3 cellular contexts compared by ENCODE assay signal in the genomic region with DNA sequence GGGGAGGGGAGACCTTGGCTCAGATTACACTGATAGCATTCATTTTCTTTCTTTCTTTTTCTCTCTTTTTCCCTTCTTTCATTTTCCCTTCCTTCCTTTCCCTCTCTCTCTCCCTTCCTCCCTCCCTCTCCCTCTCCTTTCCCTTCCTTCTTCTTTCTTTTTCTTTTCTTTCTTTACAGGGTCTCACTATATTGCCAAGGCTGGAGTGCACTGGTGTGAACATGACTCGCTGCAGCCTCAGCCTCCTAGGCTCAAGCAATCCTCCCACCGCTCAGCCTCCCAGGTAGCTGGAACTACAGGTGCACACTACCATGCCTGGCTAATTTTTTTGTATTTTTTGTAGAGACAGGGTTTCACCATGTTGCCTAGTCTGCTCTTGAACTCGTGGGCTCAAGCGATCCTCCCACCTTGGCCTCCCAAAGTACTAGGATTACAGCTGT.
A peak's percentile ranks its signal among the peaks of the same experiment; 100 is the strongest.
TF ChIP-seq lines count a peak whose summit lies in the region.

No MANE protein-coding gene starts in this region.

TF ChIP-seq in HEK293, 187 proteins besides CTCF, POLR2A, EP300 and RAD21:
- TF ChIP-seq, protein P1, sequence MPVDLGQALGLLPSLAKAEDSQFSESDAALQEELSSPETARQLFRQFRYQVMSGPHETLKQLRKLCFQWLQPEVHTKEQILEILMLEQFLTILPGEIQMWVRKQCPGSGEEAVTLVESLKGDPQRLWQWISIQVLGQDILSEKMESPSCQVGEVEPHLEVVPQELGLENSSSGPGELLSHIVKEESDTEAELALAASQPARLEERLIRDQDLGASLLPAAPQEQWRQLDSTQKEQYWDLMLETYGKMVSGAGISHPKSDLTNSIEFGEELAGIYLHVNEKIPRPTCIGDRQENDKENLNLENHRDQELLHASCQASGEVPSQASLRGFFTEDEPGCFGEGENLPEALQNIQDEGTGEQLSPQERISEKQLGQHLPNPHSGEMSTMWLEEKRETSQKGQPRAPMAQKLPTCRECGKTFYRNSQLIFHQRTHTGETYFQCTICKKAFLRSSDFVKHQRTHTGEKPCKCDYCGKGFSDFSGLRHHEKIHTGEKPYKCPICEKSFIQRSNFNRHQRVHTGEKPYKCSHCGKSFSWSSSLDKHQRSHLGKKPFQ (tag by site-specific recombination; IDR thresholded peaks at IDR 0.05) = peak; percentile 81
- TF ChIP-seq ZNF366 (tag by site-specific recombination; conservative IDR thresholded peaks at IDR 0.05) (peak; percentile 71), FEZF1 (tag by site-specific recombination; IDR thresholded peaks at IDR 0.05) (no peak), PRDM1 (tag by site-specific recombination; IDR thresholded peaks at IDR 0.05) (peak; percentile 92)
- TF ChIP-seq, protein P2, sequence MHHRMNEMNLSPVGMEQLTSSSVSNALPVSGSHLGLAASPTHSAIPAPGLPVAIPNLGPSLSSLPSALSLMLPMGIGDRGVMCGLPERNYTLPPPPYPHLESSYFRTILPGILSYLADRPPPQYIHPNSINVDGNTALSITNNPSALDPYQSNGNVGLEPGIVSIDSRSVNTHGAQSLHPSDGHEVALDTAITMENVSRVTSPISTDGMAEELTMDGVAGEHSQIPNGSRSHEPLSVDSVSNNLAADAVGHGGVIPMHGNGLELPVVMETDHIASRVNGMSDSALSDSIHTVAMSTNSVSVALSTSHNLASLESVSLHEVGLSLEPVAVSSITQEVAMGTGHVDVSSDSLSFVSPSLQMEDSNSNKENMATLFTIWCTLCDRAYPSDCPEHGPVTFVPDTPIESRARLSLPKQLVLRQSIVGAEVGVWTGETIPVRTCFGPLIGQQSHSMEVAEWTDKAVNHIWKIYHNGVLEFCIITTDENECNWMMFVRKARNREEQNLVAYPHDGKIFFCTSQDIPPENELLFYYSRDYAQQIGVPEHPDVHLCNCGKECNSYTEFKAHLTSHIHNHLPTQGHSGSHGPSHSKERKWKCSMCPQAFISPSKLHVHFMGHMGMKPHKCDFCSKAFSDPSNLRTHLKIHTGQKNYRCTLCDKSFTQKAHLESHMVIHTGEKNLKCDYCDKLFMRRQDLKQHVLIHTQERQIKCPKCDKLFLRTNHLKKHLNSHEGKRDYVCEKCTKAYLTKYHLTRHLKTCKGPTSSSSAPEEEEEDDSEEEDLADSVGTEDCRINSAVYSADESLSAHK (tag by site-specific recombination; IDR thresholded peaks at IDR 0.05) = no peak
- TF ChIP-seq, protein P3, sequence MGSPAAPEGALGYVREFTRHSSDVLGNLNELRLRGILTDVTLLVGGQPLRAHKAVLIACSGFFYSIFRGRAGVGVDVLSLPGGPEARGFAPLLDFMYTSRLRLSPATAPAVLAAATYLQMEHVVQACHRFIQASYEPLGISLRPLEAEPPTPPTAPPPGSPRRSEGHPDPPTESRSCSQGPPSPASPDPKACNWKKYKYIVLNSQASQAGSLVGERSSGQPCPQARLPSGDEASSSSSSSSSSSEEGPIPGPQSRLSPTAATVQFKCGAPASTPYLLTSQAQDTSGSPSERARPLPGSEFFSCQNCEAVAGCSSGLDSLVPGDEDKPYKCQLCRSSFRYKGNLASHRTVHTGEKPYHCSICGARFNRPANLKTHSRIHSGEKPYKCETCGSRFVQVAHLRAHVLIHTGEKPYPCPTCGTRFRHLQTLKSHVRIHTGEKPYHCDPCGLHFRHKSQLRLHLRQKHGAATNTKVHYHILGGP (tag by site-specific recombination; IDR thresholded peaks at IDR 0.05) = peak; percentile 5; the same call in 1 of the 2 replicates
- TF ChIP-seq, protein P4, sequence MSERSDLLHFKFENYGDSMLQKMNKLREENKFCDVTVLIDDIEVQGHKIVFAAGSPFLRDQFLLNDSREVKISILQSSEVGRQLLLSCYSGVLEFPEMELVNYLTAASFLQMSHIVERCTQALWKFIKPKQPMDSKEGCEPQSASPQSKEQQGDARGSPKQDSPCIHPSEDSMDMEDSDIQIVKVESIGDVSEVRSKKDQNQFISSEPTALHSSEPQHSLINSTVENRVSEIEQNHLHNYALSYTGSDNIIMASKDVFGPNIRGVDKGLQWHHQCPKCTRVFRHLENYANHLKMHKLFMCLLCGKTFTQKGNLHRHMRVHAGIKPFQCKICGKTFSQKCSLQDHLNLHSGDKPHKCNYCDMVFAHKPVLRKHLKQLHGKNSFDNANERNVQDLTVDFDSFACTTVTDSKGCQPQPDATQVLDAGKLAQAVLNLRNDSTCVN (tag by site-specific recombination; optimal IDR thresholded peaks at IDR 0.05) = no peak

TF ChIP-seq in H1, 55 proteins besides CTCF, POLR2A, EP300 and RAD21 (continued from another document and continues in another):
- TF ChIP-seq GABPA (IDR thresholded peaks at IDR 0.05; ENCODE audit: borderline replicate concordance, insufficient read depth, low read length) (no peak), POLR2AphosphoS5 (IDR thresholded peaks at IDR 0.05; ENCODE audit: low read depth, low read length) (no peak), KDM5A (IDR thresholded peaks at IDR 0.05; ENCODE audit: low read length) (no peak), TEAD4 (IDR thresholded peaks at IDR 0.05; ENCODE audit: low read depth, low read length) (no peak), TCF12 (IDR thresholded peaks at IDR 0.05; ENCODE audit: low read depth, low read length) (no peak), BACH1 (IDR thresholded peaks at IDR 0.05; ENCODE audit: low read length) (no peak), SP2 (IDR thresholded peaks at IDR 0.05; ENCODE audit: low read length) (no peak), TBP (IDR thresholded peaks at IDR 0.05; ENCODE audit: low read depth, low read length) (no peak)
- TF ChIP-seq, protein P5, sequence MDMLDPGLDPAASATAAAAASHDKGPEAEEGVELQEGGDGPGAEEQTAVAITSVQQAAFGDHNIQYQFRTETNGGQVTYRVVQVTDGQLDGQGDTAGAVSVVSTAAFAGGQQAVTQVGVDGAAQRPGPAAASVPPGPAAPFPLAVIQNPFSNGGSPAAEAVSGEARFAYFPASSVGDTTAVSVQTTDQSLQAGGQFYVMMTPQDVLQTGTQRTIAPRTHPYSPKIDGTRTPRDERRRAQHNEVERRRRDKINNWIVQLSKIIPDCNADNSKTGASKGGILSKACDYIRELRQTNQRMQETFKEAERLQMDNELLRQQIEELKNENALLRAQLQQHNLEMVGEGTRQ (IDR thresholded peaks at IDR 0.05; ENCODE audit: low read length) = no peak

TF ChIP-seq in GM12891, 5 proteins besides CTCF, POLR2A, EP300 and RAD21 (continued from another document):
- no peak for TF ChIP-seq SPI1 (IDR thresholded peaks at IDR 0.05; ENCODE audit: low read depth, low read length)
